8 cellular contexts compared by ENCODE assay signal in genomic region chr18:58784601-58785137, GRCh38.
A peak's percentile ranks its signal among the peaks of the same experiment; 100 is the strongest.
DNase-seq lines count a peak whose midpoint lies in the region; ATAC-seq and TF ChIP-seq lines count a peak whose summit lies in the region.

No MANE protein-coding gene starts in this region.

- POLR2A ChIA-PET in SK-N-SH (lab: Yijun Ruan, JAX), result no interaction called here

- H2AFZ ChIP-seq in SK-N-SH (ENCODE audit: low read depth), result peak overlapping the region; percentile 77; the same call in 1 of the 2 replicates

- no peak for TF ChIP-seq RAD21 in SK-N-SH (IDR thresholded peaks at IDR 0.05; ENCODE audit: low read length)

- H3K36me3 Mint-ChIP-seq in brain, result no peaks in the 10 kb centered on the region

- peaks cover 35% of the 10 kb centered on the region for H3K4me1 Mint-ChIP-seq in brain

- H3K27ac ChIP-seq in SK-N-SH (ENCODE audit: low read depth in 2 of 2, low read length in 1 of 2), result peak overlapping the region in 1 of 2 experiments; percentile 71; a peak in 2 of 4 replicates
- H3K27ac ChIP-seq in vagina, result peak overlapping the region; percentile 71

- DNase-seq in SK-N-SH (no peak), lung microvascular endothelial cell (ENCODE audit: low read depth in 2 of 2) (peak; percentile 43 to 53), vagina (ENCODE audit: extremely low spot score in 2 of 2) (no peak), NCI-H128 (lab: John Stamatoyannopoulos, UW; ENCODE audit: unreplicated experiment) (no peak)

- no peaks in the 10 kb centered on the region for H3K79me2 ChIP-seq in SK-N-SH (ENCODE audit: insufficient read depth)

- TF ChIP-seq EP300 in SK-N-SH (IDR thresholded peaks at IDR 0.05; ENCODE audit: borderline replicate concordance in 1 of 2, low read depth in 1 of 2, low read length in 1 of 2), result no peak

- no peak for TF ChIP-seq POLR2A in vagina (IDR thresholded peaks at IDR 0.05)

- CTCF ChIA-PET in SK-N-SH (lab: Yijun Ruan, JAX), result interaction anchor here (5.1 to 6.4 kb wide), 3 partner anchors 16 to 286 kb away, joined by 60 to 75 read pairs (median 68); no protein-coding TSS in a partner anchor

- peaks cover 2 to 14% of the 10 kb centered on the region in 2 experiments; a peak in 2 of 4 replicates for H3K4me1 ChIP-seq in SK-N-SH (ENCODE audit: control insufficient read depth in 1 of 2, insufficient read depth in 2 of 2, low read depth in 1 of 2, low read length in 1 of 2)
- peaks cover 42% of the 10 kb centered on the region for H3K4me1 ChIP-seq in vagina

- ATAC-seq in SK-N-SH treated with all-trans-retinoic acid at 6 μM for 48 hours (no peak), GM19023 (IDR thresholded peaks at IDR 0.05; ENCODE audit: unreplicated experiment) (no peak), GM19395 (IDR thresholded peaks at IDR 0.05; ENCODE audit: unreplicated experiment) (no peak)

- H3K4me3 Mint-ChIP-seq in brain, result no peak overlapping the region

- H3K4me3 ChIP-seq in SK-N-SH (ENCODE audit: low read depth in 2 of 2, low read length in 1 of 2) (no peak overlapping the region), vagina (no peak overlapping the region)

- peaks cover 2% of the 10 kb centered on the region for H3K27me3 Mint-ChIP-seq in brain

- TF ChIP-seq CTCF in SK-N-SH (IDR thresholded peaks at IDR 0.05) (no peak), brain (conservative IDR thresholded peaks at IDR 0.05) (no peak), vagina (IDR thresholded peaks at IDR 0.05) (no peak)

- peak overlapping the region; percentile 25 to 87 (median 60) for H3K27ac Mint-ChIP-seq in brain

- intact Hi-C loops in vagina (cut with DNase I), result loop anchor here (5.0 kb wide), 1 partner anchor 273 kb away; no protein-coding TSS in a partner anchor

- peaks cover 0 to 3% (median 0%) of the 10 kb centered on the region in 5 experiments for H3K9me3 Mint-ChIP-seq in brain

- H3K36me3 ChIP-seq in SK-N-SH (replicated peaks in 1 of 2; ENCODE audit: control insufficient read depth in 1 of 2, insufficient read depth in 2 of 2, low read length in 1 of 2), result no peaks in the 10 kb centered on the region
- no peaks in the 10 kb centered on the region for H3K36me3 ChIP-seq in vagina

- no peaks in the 10 kb centered on the region for H3F3A ChIP-seq in SK-N-SH (replicated peaks; ENCODE audit: insufficient read depth)

- H3K27me3 ChIP-seq in SK-N-SH (ENCODE audit: insufficient read depth) (no peaks in the 10 kb centered on the region), vagina (no peaks in the 10 kb centered on the region)

- 87% methylated on average over 10 of the region's 15 CpGs for WGBS in SK-N-SH (ENCODE audit: low lambda C conversion rate)

- no peaks in the 10 kb centered on the region for H3K9me3 ChIP-seq in SK-N-SH
- H3K9me3 ChIP-seq in vagina, result no peaks in the 10 kb centered on the region

- H4K20me1 ChIP-seq in SK-N-SH (ENCODE audit: insufficient read depth), result no peaks in the 10 kb centered on the region

- H3K9me2 ChIP-seq in SK-N-SH, result no peaks in the 10 kb centered on the region

- no peak overlapping the region; the same call in 1 of the 2 replicates for H3K9ac ChIP-seq in SK-N-SH

- peak overlapping the region; percentile 28; the same call in 1 of the 2 replicates for H3K4me2 ChIP-seq in SK-N-SH

TF ChIP-seq in SK-N-SH, 30 proteins besides CTCF, POLR2A, EP300 and RAD21 (continues in another document):
- no peak for TF ChIP-seq CHD2 (IDR thresholded peaks at IDR 0.05; ENCODE audit: low read length, partially characterized antibody)
- no peak for TF ChIP-seq FOXM1 (IDR thresholded peaks at IDR 0.05; ENCODE audit: low read depth)
- TF ChIP-seq, protein P1, sequence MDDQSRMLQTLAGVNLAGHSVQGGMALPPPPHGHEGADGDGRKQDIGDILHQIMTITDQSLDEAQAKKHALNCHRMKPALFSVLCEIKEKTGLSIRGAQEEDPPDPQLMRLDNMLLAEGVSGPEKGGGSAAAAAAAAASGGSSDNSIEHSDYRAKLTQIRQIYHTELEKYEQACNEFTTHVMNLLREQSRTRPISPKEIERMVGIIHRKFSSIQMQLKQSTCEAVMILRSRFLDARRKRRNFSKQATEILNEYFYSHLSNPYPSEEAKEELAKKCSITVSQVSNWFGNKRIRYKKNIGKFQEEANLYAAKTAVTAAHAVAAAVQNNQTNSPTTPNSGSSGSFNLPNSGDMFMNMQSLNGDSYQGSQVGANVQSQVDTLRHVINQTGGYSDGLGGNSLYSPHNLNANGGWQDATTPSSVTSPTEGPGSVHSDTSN (IDR thresholded peaks at IDR 0.05), result no peak
- TF ChIP-seq, protein P2, sequence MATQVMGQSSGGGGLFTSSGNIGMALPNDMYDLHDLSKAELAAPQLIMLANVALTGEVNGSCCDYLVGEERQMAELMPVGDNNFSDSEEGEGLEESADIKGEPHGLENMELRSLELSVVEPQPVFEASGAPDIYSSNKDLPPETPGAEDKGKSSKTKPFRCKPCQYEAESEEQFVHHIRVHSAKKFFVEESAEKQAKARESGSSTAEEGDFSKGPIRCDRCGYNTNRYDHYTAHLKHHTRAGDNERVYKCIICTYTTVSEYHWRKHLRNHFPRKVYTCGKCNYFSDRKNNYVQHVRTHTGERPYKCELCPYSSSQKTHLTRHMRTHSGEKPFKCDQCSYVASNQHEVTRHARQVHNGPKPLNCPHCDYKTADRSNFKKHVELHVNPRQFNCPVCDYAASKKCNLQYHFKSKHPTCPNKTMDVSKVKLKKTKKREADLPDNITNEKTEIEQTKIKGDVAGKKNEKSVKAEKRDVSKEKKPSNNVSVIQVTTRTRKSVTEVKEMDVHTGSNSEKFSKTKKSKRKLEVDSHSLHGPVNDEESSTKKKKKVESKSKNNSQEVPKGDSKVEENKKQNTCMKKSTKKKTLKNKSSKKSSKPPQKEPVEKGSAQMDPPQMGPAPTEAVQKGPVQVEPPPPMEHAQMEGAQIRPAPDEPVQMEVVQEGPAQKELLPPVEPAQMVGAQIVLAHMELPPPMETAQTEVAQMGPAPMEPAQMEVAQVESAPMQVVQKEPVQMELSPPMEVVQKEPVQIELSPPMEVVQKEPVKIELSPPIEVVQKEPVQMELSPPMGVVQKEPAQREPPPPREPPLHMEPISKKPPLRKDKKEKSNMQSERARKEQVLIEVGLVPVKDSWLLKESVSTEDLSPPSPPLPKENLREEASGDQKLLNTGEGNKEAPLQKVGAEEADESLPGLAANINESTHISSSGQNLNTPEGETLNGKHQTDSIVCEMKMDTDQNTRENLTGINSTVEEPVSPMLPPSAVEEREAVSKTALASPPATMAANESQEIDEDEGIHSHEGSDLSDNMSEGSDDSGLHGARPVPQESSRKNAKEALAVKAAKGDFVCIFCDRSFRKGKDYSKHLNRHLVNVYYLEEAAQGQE (IDR thresholded peaks at IDR 0.05; ENCODE audit: low read depth, low read length), result no peak

TF ChIP-seq in SK-N-SH treated with all-trans-retinoic acid at 6 μM for 48 hours, 23 proteins besides CTCF, POLR2A, EP300 and RAD21 (continues in another document):
- TF ChIP-seq, protein P3, sequence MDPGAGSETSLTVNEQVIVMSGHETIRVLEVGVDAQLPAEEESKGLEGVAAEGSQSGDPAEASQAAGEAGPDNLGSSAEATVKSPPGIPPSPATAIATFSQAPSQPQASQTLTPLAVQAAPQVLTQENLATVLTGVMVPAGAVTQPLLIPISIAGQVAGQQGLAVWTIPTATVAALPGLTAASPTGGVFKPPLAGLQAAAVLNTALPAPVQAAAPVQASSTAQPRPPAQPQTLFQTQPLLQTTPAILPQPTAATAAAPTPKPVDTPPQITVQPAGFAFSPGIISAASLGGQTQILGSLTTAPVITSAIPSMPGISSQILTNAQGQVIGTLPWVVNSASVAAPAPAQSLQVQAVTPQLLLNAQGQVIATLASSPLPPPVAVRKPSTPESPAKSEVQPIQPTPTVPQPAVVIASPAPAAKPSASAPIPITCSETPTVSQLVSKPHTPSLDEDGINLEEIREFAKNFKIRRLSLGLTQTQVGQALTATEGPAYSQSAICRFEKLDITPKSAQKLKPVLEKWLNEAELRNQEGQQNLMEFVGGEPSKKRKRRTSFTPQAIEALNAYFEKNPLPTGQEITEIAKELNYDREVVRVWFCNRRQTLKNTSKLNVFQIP (CRISPR knock-in tag; IDR thresholded peaks at IDR 0.05; ENCODE audit: borderline replicate concordance, low read depth), result no peak
- TF ChIP-seq PPARA (CRISPR knock-in tag; IDR thresholded peaks at IDR 0.05; ENCODE audit: borderline replicate concordance), result no peak
- TF ChIP-seq, protein P4, sequence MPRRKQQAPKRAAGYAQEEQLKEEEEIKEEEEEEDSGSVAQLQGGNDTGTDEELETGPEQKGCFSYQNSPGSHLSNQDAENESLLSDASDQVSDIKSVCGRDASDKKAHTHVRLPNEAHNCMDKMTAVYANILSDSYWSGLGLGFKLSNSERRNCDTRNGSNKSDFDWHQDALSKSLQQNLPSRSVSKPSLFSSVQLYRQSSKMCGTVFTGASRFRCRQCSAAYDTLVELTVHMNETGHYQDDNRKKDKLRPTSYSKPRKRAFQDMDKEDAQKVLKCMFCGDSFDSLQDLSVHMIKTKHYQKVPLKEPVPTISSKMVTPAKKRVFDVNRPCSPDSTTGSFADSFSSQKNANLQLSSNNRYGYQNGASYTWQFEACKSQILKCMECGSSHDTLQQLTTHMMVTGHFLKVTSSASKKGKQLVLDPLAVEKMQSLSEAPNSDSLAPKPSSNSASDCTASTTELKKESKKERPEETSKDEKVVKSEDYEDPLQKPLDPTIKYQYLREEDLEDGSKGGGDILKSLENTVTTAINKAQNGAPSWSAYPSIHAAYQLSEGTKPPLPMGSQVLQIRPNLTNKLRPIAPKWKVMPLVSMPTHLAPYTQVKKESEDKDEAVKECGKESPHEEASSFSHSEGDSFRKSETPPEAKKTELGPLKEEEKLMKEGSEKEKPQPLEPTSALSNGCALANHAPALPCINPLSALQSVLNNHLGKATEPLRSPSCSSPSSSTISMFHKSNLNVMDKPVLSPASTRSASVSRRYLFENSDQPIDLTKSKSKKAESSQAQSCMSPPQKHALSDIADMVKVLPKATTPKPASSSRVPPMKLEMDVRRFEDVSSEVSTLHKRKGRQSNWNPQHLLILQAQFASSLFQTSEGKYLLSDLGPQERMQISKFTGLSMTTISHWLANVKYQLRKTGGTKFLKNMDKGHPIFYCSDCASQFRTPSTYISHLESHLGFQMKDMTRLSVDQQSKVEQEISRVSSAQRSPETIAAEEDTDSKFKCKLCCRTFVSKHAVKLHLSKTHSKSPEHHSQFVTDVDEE (CRISPR knock-in tag; IDR thresholded peaks at IDR 0.05), result no peak
- TF ChIP-seq ISL1 (CRISPR knock-in tag; IDR thresholded peaks at IDR 0.05), result no peak
- TF ChIP-seq SNAI2 (CRISPR knock-in tag; IDR thresholded peaks at IDR 0.05), result no peak

Comparison
In these comparisons a context has a peak if more than half of its experiments do, and no peak if none do; other contexts are left out.
1. DNase-seq: peak in lung microvascular endothelial cell (2 of 2); none in SK-N-SH (single experiment), vagina (0 of 2) and NCI-H128 (single experiment).